In genomic region chr1:248828845-248829244, GRCh38 we compare ENCODE assay signal across 13 cellular contexts. TPM values are rescaled to one million over a fixed set of nuclear protein-coding genes. Genes with fewer than 3 reads are reported as not detected.
A peak's percentile ranks its signal among the peaks of the same experiment; 100 is the strongest.
DNase-seq lines count a peak whose midpoint lies in the region; ATAC-seq, FAIRE-seq and TF ChIP-seq lines count a peak whose summit lies in the region.
"Had no signal": no experiment of that assay in that cellular context is flagged by ENCODE, and none has a peak within 500 bp of the region (broad histone marks: within the 10 kb centered on the region; RNA-seq: fewer than 3 reads in every experiment).

No MANE protein-coding gene starts in this region.

- POLR2A ChIA-PET in CD4-positive, alpha-beta T cell (lab: Charles Lee), result interaction anchor here (3.9 to 4.7 kb wide), 2 partner anchors 9 to 30 kb away, joined by 47 to 98 read pairs; partner anchors contain the start of genes ZNF672 and ZNF692
- POLR2A ChIA-PET in activated B cell treated with CpG ODN at 0.5 μM for 24 hours (lab: Charles Lee), result interaction anchor here (1.6 to 6.2 kb wide), 3 partner anchors 9 to 45 kb away, joined by 3 to 134 read pairs (median 46); partner anchors contain the start of genes ZNF672 and ZNF692

- H3K27me3 Mint-ChIP-seq in CD4-positive, alpha-beta T cell, result peaks cover 6% of the 10 kb centered on the region
- H3K27me3 Mint-ChIP-seq in activated B cell treated with CpG ODN at 0.5 μM for 24 hours, result no peaks in the 10 kb centered on the region
- peaks cover 10 to 14% (median 10%) of the 10 kb centered on the region in 3 donors for H3K27me3 Mint-ChIP-seq in immature natural killer cell (ENCODE audit: low read depth in 3 of 3)
- no peaks in the 10 kb centered on the region for H3K27me3 Mint-ChIP-seq in Calu3 (ENCODE audit: unreplicated experiment)

- FAIRE-seq in frontal cortex (lab: Jason Lieb, UNC), result no peak
- FAIRE-seq: small intestine had no signal

- no peak for ATAC-seq in CD4-positive, alpha-beta T cell (ENCODE audit: poor library complexity)
- ATAC-seq in activated B cell treated with CpG ODN at 0.5 μM for 24 hours (ENCODE audit: low read depth) (no peak), GM21423 (IDR thresholded peaks at IDR 0.05; ENCODE audit: unreplicated experiment) (no peak), upper lobe of right lung (no peak)

- H3K9me3 ChIP-seq in CD4-positive, alpha-beta T cell (ENCODE audit: control insufficient read depth, low read length), result no peaks in the 10 kb centered on the region
- H3K9me3 ChIP-seq in upper lobe of right lung, result no peaks in the 10 kb centered on the region

- no peaks in the 10 kb centered on the region for H3K27me3 ChIP-seq in CD4-positive, alpha-beta T cell (ENCODE audit: control insufficient read depth, insufficient read depth, low read length)
- no peaks in the 10 kb centered on the region for H3K27me3 ChIP-seq in upper lobe of right lung

- no peak for TF ChIP-seq CTCF in CD4-positive, alpha-beta T cell (IDR thresholded peaks at IDR 0.05)
- TF ChIP-seq CTCF in activated B cell treated with CpG ODN at 0.5 μM for 24 hours (IDR thresholded peaks at IDR 0.05), result no peak
- TF ChIP-seq CTCF in Calu3 (IDR thresholded peaks at IDR 0.05; ENCODE audit: unreplicated experiment), result no peak
- no peak for TF ChIP-seq CTCF in upper lobe of right lung (IDR thresholded peaks at IDR 0.05)

- H3K36me3 ChIP-seq in upper lobe of right lung, result no peaks in the 10 kb centered on the region

- peaks cover 23% of the 10 kb centered on the region for H3K4me1 ChIP-seq in upper lobe of right lung

- CTCF ChIA-PET in CD4-positive, alpha-beta T cell (lab: Charles Lee), result interaction anchor here (1.0 kb wide), 1 partner anchor 9 kb away, joined by 4 read pairs; the partner anchor contains the start of gene ZNF672
- CTCF ChIA-PET in activated B cell treated with CpG ODN at 0.5 μM for 24 hours (lab: Charles Lee), result interaction anchor here (1.2 to 3.5 kb wide), 2 partner anchors 9 to 30 kb away, joined by 5 to 19 read pairs; partner anchors contain the start of genes ZNF672 and ZNF692
- CTCF ChIA-PET in Calu3 (lab: Charles Lee), result interaction anchor here (2.7 kb wide), 1 partner anchor 9 kb away, joined by 10 read pairs; the partner anchor contains the start of gene ZNF672

- DNase-seq in CD4-positive, alpha-beta T cell, result no peak
- peak; percentile 63 for DNase-seq in M059J (ENCODE audit: low read depth)
- DNase-seq in activated B cell treated with CpG ODN at 0.5 μM for 24 hours, result no peak
- no peak for DNase-seq in immature natural killer cell
- DNase-seq in Calu3, result no peak
- DNase-seq in frontal cortex (ENCODE audit: low spot score in 2 of 2), result no peak
- DNase-seq in upper lobe of right lung, result no peak
- DNase-seq: activated naive CD4-positive, alpha-beta T cell treated with anti-CD3 and anti-CD28 coated beads, Interleukin-2, amount 50 U/mL, for 16 hours; DND-41; NCI-H748 treated with DMSO at 0.1 percent for 48 hours; small intestine had no signal

- no peak overlapping the region for H3K4me3 Mint-ChIP-seq in CD4-positive, alpha-beta T cell
- H3K4me3 Mint-ChIP-seq in activated B cell treated with CpG ODN at 0.5 μM for 24 hours, result no peak overlapping the region
- peak overlapping the region in 1 of 5 donors; percentile 2 for H3K4me3 Mint-ChIP-seq in immature natural killer cell
- H3K4me3 Mint-ChIP-seq in Calu3 (ENCODE audit: low read depth, unreplicated experiment), result no peak overlapping the region

- BruUV-seq in Calu3 (replicated peaks; lab: Mats Ljungman, UMichigan), result no TSS peak

- intact Hi-C loops in CD4-positive, alpha-beta T cell (cut with DNase I, micrococcal nuclease), result no loop called here
- intact Hi-C loops in activated B cell treated with CpG ODN at 0.5 μM for 24 hours (cut with micrococcal nuclease) (no loop called here), Calu3 (cut with micrococcal nuclease; ENCODE audit: unreplicated experiment) (no loop called here), upper lobe of right lung (cut with DNase I) (no loop called here)

- H3K4me3 ChIP-seq in upper lobe of right lung, result no peak overlapping the region

- no peak overlapping the region for H3K27ac ChIP-seq in CD4-positive, alpha-beta T cell (ENCODE audit: low read depth, low read length)
- H3K27ac ChIP-seq in upper lobe of right lung, result no peak overlapping the region
- H3K27ac ChIP-seq: VCaP had no signal

- no peaks in the 10 kb centered on the region for H3K9me3 Mint-ChIP-seq in CD4-positive, alpha-beta T cell
- H3K9me3 Mint-ChIP-seq in activated B cell treated with CpG ODN at 0.5 μM for 24 hours, result no peaks in the 10 kb centered on the region
- H3K9me3 Mint-ChIP-seq in immature natural killer cell, result no peaks in the 10 kb centered on the region
- no peaks in the 10 kb centered on the region for H3K9me3 Mint-ChIP-seq in Calu3 (ENCODE audit: low read depth, unreplicated experiment)

- H3K36me3 Mint-ChIP-seq in CD4-positive, alpha-beta T cell (ENCODE audit: low read depth), result peaks cover 28% of the 10 kb centered on the region
- H3K36me3 Mint-ChIP-seq in activated B cell treated with CpG ODN at 0.5 μM for 24 hours (ENCODE audit: low read depth) (peaks cover 23% of the 10 kb centered on the region), immature natural killer cell (peaks cover 0 to 6% (median 0%) of the 10 kb centered on the region in 3 donors), Calu3 (ENCODE audit: insufficient read depth, unreplicated experiment) (peaks cover 23% of the 10 kb centered on the region)

- peaks cover 39% of the 10 kb centered on the region for H3K4me1 Mint-ChIP-seq in CD4-positive, alpha-beta T cell (ENCODE audit: low read depth)
- H3K4me1 Mint-ChIP-seq in activated B cell treated with CpG ODN at 0.5 μM for 24 hours (peaks cover 29% of the 10 kb centered on the region), immature natural killer cell (peaks cover 32 to 38% of the 10 kb centered on the region in 2 donors), Calu3 (ENCODE audit: low read depth, unreplicated experiment) (peaks cover 36% of the 10 kb centered on the region)

- H3K27ac Mint-ChIP-seq in CD4-positive, alpha-beta T cell, result peak overlapping the region; percentile 95
- peak overlapping the region; percentile 70 for H3K27ac Mint-ChIP-seq in activated B cell treated with CpG ODN at 0.5 μM for 24 hours
- peak overlapping the region in 4 of 6 donors; percentile 7 to 65 (median 42) for H3K27ac Mint-ChIP-seq in immature natural killer cell
- no peak overlapping the region for H3K27ac Mint-ChIP-seq in Calu3 (ENCODE audit: unreplicated experiment)

RNA-seq across cellular contexts. Expression of gene SH3BP5L, which starts 3.1 kb away (rescaled TPM):
- total RNA-seq in CD4-positive, alpha-beta T cell, result 10 to 100 TPM; 21.7 to 25.2 TPM
- 14.9 and 21.0 TPM in 2 replicates for total RNA-seq in M059J (2014; rRNA removed; shearing (Covaris generic))
- total RNA-seq in activated B cell treated with CpG ODN at 0.5 μM for 24 hours, result 26.3 and 27.3 TPM in 2 replicates
- polyA plus RNA-seq in immature natural killer cell, result 1 to 10 TPM in 2 of 3 donors, under 1 TPM in 1; 0.46 to 5.9 (median 3.2) TPM
- 25.3 and 27.1 TPM in 2 replicates for total RNA-seq in Calu3 (2022)
- total RNA-seq in frontal cortex, result 31.4 TPM
- 21.3 TPM for total RNA-seq in upper lobe of right lung

RNA-seq across cellular contexts. Expression of gene ZNF672, which starts 9.2 kb away (rescaled TPM):
- total RNA-seq in CD4-positive, alpha-beta T cell, result 10 to 100 TPM; 35.9 to 38.4 TPM
- 15.0 and 16.4 TPM in 2 replicates for total RNA-seq in M059J (2014; rRNA removed; shearing (Covaris generic))
- total RNA-seq in activated B cell treated with CpG ODN at 0.5 μM for 24 hours, result 47.0 and 52.2 TPM in 2 replicates
- 10 to 100 TPM; 17.1 to 36.9 (median 29.3) TPM for polyA plus RNA-seq in immature natural killer cell
- 28.3 and 28.7 TPM in 2 replicates for total RNA-seq in Calu3 (2022)
- total RNA-seq in frontal cortex, result 14.7 TPM
- 38.1 TPM for total RNA-seq in upper lobe of right lung

RNA-seq across cellular contexts. Expression of gene ZNF692, which starts 30.0 kb away (rescaled TPM):
- total RNA-seq in CD4-positive, alpha-beta T cell, result 10 to 100 TPM; 23.3 to 27.3 TPM
- 3.1 and 16.5 TPM in 2 replicates for total RNA-seq in M059J (2014; rRNA removed; shearing (Covaris generic))
- 36.4 and 40.3 TPM in 2 replicates for total RNA-seq in activated B cell treated with CpG ODN at 0.5 μM for 24 hours
- 10 to 100 TPM in 1 of 3 donors, 1 to 10 TPM in 2; 5.5 to 11.0 (median 7.7) TPM for polyA plus RNA-seq in immature natural killer cell
- 61.4 and 61.5 TPM in 2 replicates for total RNA-seq in Calu3 (2022)
- 19.6 TPM for total RNA-seq in frontal cortex
- total RNA-seq in upper lobe of right lung, result 38.1 TPM
